Comparison of ENCODE assay signal across 32 cellular contexts in the genomic region with DNA sequence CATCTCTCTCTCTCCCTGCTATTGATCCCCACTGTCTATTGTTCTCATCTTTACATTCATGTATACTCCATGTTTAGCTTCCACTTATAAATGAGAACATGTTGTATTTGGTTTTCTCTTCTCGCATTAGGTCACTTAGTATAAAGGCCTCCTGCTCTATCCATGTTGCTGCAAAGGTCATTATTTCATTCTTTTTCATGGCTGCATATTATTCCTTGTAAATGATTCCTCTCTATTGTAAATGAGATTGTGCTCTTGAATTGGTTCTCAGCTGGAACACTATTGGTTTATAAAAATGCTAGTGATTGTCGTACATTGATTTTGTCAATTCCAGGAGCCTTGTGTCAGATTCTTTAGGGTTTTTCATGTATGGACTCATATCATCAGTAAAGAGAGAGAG. TPM values are rescaled to one million over a fixed set of nuclear protein-coding genes. Genes with fewer than 3 reads are reported as not detected.
"Had no signal": no experiment of that assay in that cellular context is flagged by ENCODE, and none has a peak within 500 bp of the region (broad histone marks: within the 10 kb centered on the region; RNA-seq: fewer than 3 reads in every experiment).

No MANE protein-coding gene starts in this region.

- H3K27ac ChIP-seq: coronary artery, dorsolateral prefrontal cortex, epithelial cell of prostate, esophagus squamous epithelium, gastrocnemius medialis, heart right ventricle, left lung, lower lobe of right lung had no signal

- H3K4me1 ChIP-seq: esophagus squamous epithelium, gastrocnemius medialis, heart right ventricle, left lung, lower lobe of right lung had no signal

- H3K27ac Mint-ChIP-seq: mesothelial cell of epicardium; naive thymus-derived CD8-positive, alpha-beta T cell had no signal

- H3K4me1 Mint-ChIP-seq: mesothelial cell of epicardium; naive B cell; naive thymus-derived CD8-positive, alpha-beta T cell had no signal

- H3K9me3 ChIP-seq: esophagus squamous epithelium, lower lobe of right lung, mucosa of descending colon had no signal

- H3K36me3 ChIP-seq: esophagus squamous epithelium, gastrocnemius medialis, left lung, lower lobe of right lung had no signal

- H3K4me3 ChIP-seq: coronary artery, dorsolateral prefrontal cortex, esophagus squamous epithelium, gastrocnemius medialis, heart right ventricle, left lung, lower lobe of right lung, mucosa of descending colon had no signal

- H3K27me3 ChIP-seq: dorsolateral prefrontal cortex, esophagus squamous epithelium, gastrocnemius medialis, heart right ventricle, left lung had no signal

- ATAC-seq: esophagus mucosa; gastrocnemius medialis; heart right ventricle; left cardiac atrium; left lung; left ventricle myocardium superior; lower lobe of right lung; mucosa of descending colon; naive thymus-derived CD8-positive, alpha-beta T cell had no signal

- H3K27me3 Mint-ChIP-seq: naive B cell; naive thymus-derived CD8-positive, alpha-beta T cell had no signal

- DNase-seq: dermis blood vessel endothelial cell; dorsolateral prefrontal cortex; effector CD4-positive, alpha-beta T cell; effector memory CD4-positive, alpha-beta T cell; erythroblast; esophagus squamous epithelium; foreskin fibroblast; foreskin melanocyte; gastrocnemius medialis; glutamatergic neuron; head of caudate nucleus; heart right ventricle; hippocampal formation; left cardiac atrium; left lung; left ventricle myocardium superior; lower lobe of right lung; mesenchymal stem cell; mucosa of descending colon; naive B cell; naive thymus-derived CD8-positive, alpha-beta T cell had no signal

- FAIRE-seq: islet of Langerhans, keratinocyte had no signal

- H3K4me3 Mint-ChIP-seq: mesothelial cell of epicardium; naive B cell; naive thymus-derived CD8-positive, alpha-beta T cell had no signal

RNA-seq across cellular contexts. Expression of a gene that starts 13.5 kb away (rescaled TPM):
- total RNA-seq: dermis blood vessel endothelial cell; esophagus mucosa; esophagus squamous epithelium; gastrocnemius medialis; glomerular endothelial cell; heart right ventricle; kidney epithelial cell; left cardiac atrium; left lung; left ventricle myocardium superior; lower leg skin; lower lobe of right lung; mesenteric fat pad; myocyte; naive thymus-derived CD8-positive, alpha-beta T cell had no signal
- polyA plus RNA-seq: heart right ventricle; keratinocyte; naive thymus-derived CD8-positive, alpha-beta T cell had no signal
